Comparison of ENCODE assay signal across 13 cellular contexts in the genomic region with DNA sequence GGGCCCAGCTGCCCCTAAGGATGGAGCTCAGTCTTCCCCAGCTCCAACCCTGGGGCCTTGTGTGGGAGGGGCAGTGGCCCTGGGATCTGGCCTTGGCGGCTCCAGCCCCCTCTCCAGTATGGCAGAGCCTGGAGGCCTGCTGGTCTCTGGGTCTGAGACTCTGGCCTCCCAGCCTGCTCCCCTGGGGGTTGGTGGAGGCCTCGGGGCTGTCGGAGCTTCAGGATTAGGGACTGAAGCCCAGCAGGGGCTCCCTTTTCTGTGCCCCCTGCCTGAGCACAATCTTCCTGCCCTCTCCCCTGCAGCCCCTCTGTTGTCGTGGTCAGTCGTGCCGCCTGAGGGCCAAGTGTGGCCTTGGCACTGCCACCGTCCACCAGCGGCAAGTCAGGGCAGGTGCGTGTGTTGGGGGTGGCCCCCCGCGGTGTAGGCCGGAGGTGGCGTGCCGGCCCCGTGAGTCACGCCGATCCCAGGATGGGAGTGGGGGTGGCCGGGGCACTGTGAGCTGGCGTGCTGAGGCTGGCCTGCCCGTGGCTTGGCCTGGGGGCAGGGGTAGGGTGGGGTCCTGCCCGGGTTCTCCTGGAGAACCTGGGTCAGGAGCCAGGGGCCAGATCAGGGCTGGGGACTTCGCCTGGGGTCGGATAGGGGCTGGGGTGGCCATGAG. TPM values are rescaled to one million over a fixed set of nuclear protein-coding genes. Genes with fewer than 3 reads are reported as not detected.
DNase-seq lines count a peak whose midpoint lies in the region; ATAC-seq and TF ChIP-seq lines count a peak whose summit lies in the region.
"Had no signal": no experiment of that assay in that cellular context is flagged by ENCODE, and none has a peak within 500 bp of the region (broad histone marks: within the 10 kb centered on the region; RNA-seq: fewer than 3 reads in every experiment).

No MANE protein-coding gene starts in this region.

- no peak overlapping the region for H3K4me3 Mint-ChIP-seq in activated CD4-positive, alpha-beta T cell treated with anti-CD3 and anti-CD28 coated beads for 36 hours
- H3K4me3 Mint-ChIP-seq: CD4-positive, CD25-positive, alpha-beta regulatory T cell had no signal

- H3K27me3 Mint-ChIP-seq in activated CD4-positive, alpha-beta T cell treated with anti-CD3 and anti-CD28 coated beads for 36 hours = no peaks in the 10 kb centered on the region
- H3K27me3 Mint-ChIP-seq: CD4-positive, CD25-positive, alpha-beta regulatory T cell had no signal

- peaks cover 53% of the 10 kb centered on the region for H3K4me1 ChIP-seq in RWPE2 (ENCODE audit: insufficient read depth, poor library complexity, severe bottlenecking)

- H3K4me3 ChIP-seq in RWPE2 (ENCODE audit: severe bottlenecking) (no peak overlapping the region), skin epidermis (no peak overlapping the region)

- H3K27ac ChIP-seq in RWPE2 (ENCODE audit: poor library complexity, severe bottlenecking) (peak overlapping the region; percentile 95), skin epidermis (peak overlapping the region; percentile 8 to 97 (median 85))

- no peaks in the 10 kb centered on the region for H3K36me3 ChIP-seq in RWPE2 (ENCODE audit: low read depth)

- POLR2A ChIA-PET in activated CD4-positive, alpha-beta T cell treated with anti-CD3 and anti-CD28 coated beads for 36 hours (lab: Charles Lee) = no interaction called here

- H3K4me1 Mint-ChIP-seq in activated CD4-positive, alpha-beta T cell treated with anti-CD3 and anti-CD28 coated beads for 36 hours = peaks cover 19% of the 10 kb centered on the region

- H3K27ac Mint-ChIP-seq in activated CD4-positive, alpha-beta T cell treated with anti-CD3 and anti-CD28 coated beads for 36 hours = no peak overlapping the region

- peak; percentile 97 for DNase-seq in Daoy (ENCODE audit: low read depth)
- peak; percentile 94 for DNase-seq in RWPE2 (ENCODE audit: low spot score)
- DNase-seq in activated CD4-positive, alpha-beta T cell treated with anti-CD3 and anti-CD28 coated beads for 36 hours = no peak
- DNase-seq: activated CD4-positive, alpha-beta T cell treated with anti-CD3 and anti-CD28 coated beads, Interleukin-2, amount 50 U/mL, for 1 hour; activated gamma-delta T cell; CD4-positive, CD25-positive, alpha-beta regulatory T cell; NCI-H1092 had no signal

- no peaks in the 10 kb centered on the region for H3K9me3 ChIP-seq in RWPE2 (ENCODE audit: severe bottlenecking)

- intact Hi-C loops in activated CD4-positive, alpha-beta T cell treated with anti-CD3 and anti-CD28 coated beads for 36 hours (cut with DNase I, micrococcal nuclease) = no loop called here

- no peaks in the 10 kb centered on the region for H3K9me3 Mint-ChIP-seq in activated CD4-positive, alpha-beta T cell treated with anti-CD3 and anti-CD28 coated beads for 36 hours (ENCODE audit: low read depth)

- TF ChIP-seq CTCF in RWPE2 (IDR thresholded peaks at IDR 0.05; ENCODE audit: poor library complexity, severe bottlenecking) = no peak

- H3K27me3 ChIP-seq in RWPE2 (ENCODE audit: insufficient read depth, poor library complexity, severe bottlenecking) = no peaks in the 10 kb centered on the region

- CTCF ChIA-PET in activated CD4-positive, alpha-beta T cell treated with anti-CD3 and anti-CD28 coated beads for 36 hours (lab: Charles Lee) = no interaction called here

- H3K36me3 Mint-ChIP-seq in activated CD4-positive, alpha-beta T cell treated with anti-CD3 and anti-CD28 coated beads for 36 hours (ENCODE audit: low read depth) = no peaks in the 10 kb centered on the region
- H3K36me3 Mint-ChIP-seq: CD4-positive, CD25-positive, alpha-beta regulatory T cell had no signal

- ATAC-seq in RWPE2 (ENCODE audit: low read depth) (peak; percentile 77), esophagus mucosa (peak; percentile 69), GM18519 (IDR thresholded peaks at IDR 0.05; ENCODE audit: low FRiP score, unreplicated experiment) (no peak), GM19023 (IDR thresholded peaks at IDR 0.05; ENCODE audit: unreplicated experiment) (no peak), HG03108 (IDR thresholded peaks at IDR 0.05; ENCODE audit: unreplicated experiment) (no peak)
- ATAC-seq in activated CD4-positive, alpha-beta T cell treated with anti-CD3 and anti-CD28 coated beads for 36 hours = no peak
- ATAC-seq: SK-N-SH treated with all-trans-retinoic acid at 6 μM for 48 hours had no signal

RNA-seq across cellular contexts. Expression of gene RXRA, which starts 53.6 kb away (rescaled TPM):
- 14.1 and 14.9 TPM in 2 replicates for total RNA-seq in Daoy (2014; rRNA removed; shearing (Covaris generic))
- total RNA-seq in esophagus mucosa = 52.4 TPM
- total RNA-seq in activated CD4-positive, alpha-beta T cell treated with anti-CD3 and anti-CD28 coated beads for 36 hours = 10 to 100 TPM; 17.6 to 20.9 TPM

Comparison
In these comparisons a context has a peak if more than half of its experiments do, and no peak if none do; other contexts are left out.
1. ATAC-seq: peak in RWPE2 (single experiment) and esophagus mucosa (single experiment); none in GM18519 (single experiment), GM19023 (single experiment), activated CD4-positive, alpha-beta T cell treated with anti-CD3 and anti-CD28 coated beads for 36 hours (single experiment) and HG03108 (single experiment).